In genomic region chr6:117540670-117541069, GRCh38 we compare ENCODE assay signal across 14 cellular contexts. TPM values are rescaled to one million over a fixed set of nuclear protein-coding genes. Genes with fewer than 3 reads are reported as not detected.
DNase-seq lines count a peak whose midpoint lies in the region; ATAC-seq and TF ChIP-seq lines count a peak whose summit lies in the region.
"Had no signal": no experiment of that assay in that cellular context is flagged by ENCODE, and none has a peak within 500 bp of the region (broad histone marks: within the 10 kb centered on the region; RNA-seq: fewer than 3 reads in every experiment).

No MANE protein-coding gene starts in this region.

- POLR2A ChIA-PET in PC-9 (lab: Charles Lee; ENCODE audit: unreplicated experiment): no interaction called here

- H3K36me3 ChIP-seq in PC-9 (ENCODE audit: low read depth) (peaks cover 32% of the 10 kb centered on the region), smooth muscle cell (ENCODE audit: low read depth) (peaks cover 14% of the 10 kb centered on the region), spleen (peaks cover 0 to 21% (median 1%) of the 10 kb centered on the region in 6 donors)
- H3K36me3 ChIP-seq: BLaER1 treated with 17β-estradiol and CSF1 and Interleukin-3, amounts not matched to agents 10 nM and 100 nM had no signal

- H3K4me3 ChIP-seq in PC-9 (no peak overlapping the region), smooth muscle cell (no peak overlapping the region), spleen (no peak overlapping the region)
- H3K4me3 ChIP-seq: BLaER1 treated with 17β-estradiol and CSF1 and Interleukin-3, amounts not matched to agents 10 nM and 100 nM had no signal

- no peak for TF ChIP-seq CTCF in PC-9 (conservative IDR thresholded peaks at IDR 0.05)
- no peak for TF ChIP-seq CTCF in smooth muscle cell (IDR thresholded peaks at IDR 0.05; ENCODE audit: borderline replicate concordance, insufficient read depth, poor library complexity, severe bottlenecking)
- TF ChIP-seq CTCF in spleen (IDR thresholded peaks at IDR 0.05 in 8 of 11, conservative IDR thresholded peaks at IDR 0.05 in 3 of 11): no peak

- H3K4me1 Mint-ChIP-seq in activated T-cell treated with anti-CD3 and anti-CD28 coated beads, Interleukin-2, amount 50 U/mL, for 72 hours (ENCODE audit: low read depth): peaks cover 12% of the 10 kb centered on the region

- H3K9me3 Mint-ChIP-seq in activated T-cell treated with anti-CD3 and anti-CD28 coated beads, Interleukin-2, amount 50 U/mL, for 72 hours: no peaks in the 10 kb centered on the region

- H3K4me2 ChIP-seq in PC-9 (no peak overlapping the region), smooth muscle cell (no peak overlapping the region)
- H3K4me2 ChIP-seq: BLaER1 treated with 17β-estradiol and CSF1 and Interleukin-3, amounts not matched to agents 10 nM and 100 nM had no signal

- CTCF ChIA-PET in PC-9 (lab: Charles Lee): no interaction called here

- no peak overlapping the region for H3K9ac ChIP-seq in smooth muscle cell (ENCODE audit: low read depth)
- H3K9ac ChIP-seq: BLaER1 treated with 17β-estradiol and CSF1 and Interleukin-3, amounts not matched to agents 10 nM and 100 nM had no signal

- no peaks in the 10 kb centered on the region for H4K20me1 ChIP-seq in PC-9 (ENCODE audit: insufficient read depth)
- no peaks in the 10 kb centered on the region for H4K20me1 ChIP-seq in smooth muscle cell (ENCODE audit: low read depth)
- H4K20me1 ChIP-seq: BLaER1 treated with 17β-estradiol and CSF1 and Interleukin-3, amounts not matched to agents 10 nM and 100 nM had no signal

- H3K27me3 Mint-ChIP-seq in activated T-cell treated with anti-CD3 and anti-CD28 coated beads, Interleukin-2, amount 50 U/mL, for 72 hours (ENCODE audit: low read depth): peaks cover 12% of the 10 kb centered on the region

- no peak overlapping the region for H3K4me3 Mint-ChIP-seq in activated T-cell treated with anti-CD3 and anti-CD28 coated beads, Interleukin-2, amount 50 U/mL, for 72 hours

- H3K9me3 ChIP-seq in PC-9 (ENCODE audit: insufficient read depth, low read depth): peaks cover 9% of the 10 kb centered on the region; the same call in 1 of the 2 replicates
- H3K9me3 ChIP-seq in smooth muscle cell (replicated peaks; ENCODE audit: low read depth): no peaks in the 10 kb centered on the region
- no peaks in the 10 kb centered on the region for H3K9me3 ChIP-seq in spleen
- H3K9me3 ChIP-seq: BLaER1 treated with 17β-estradiol and CSF1 and Interleukin-3, amounts not matched to agents 10 nM and 100 nM had no signal

- H3K27ac ChIP-seq in PC-9 (peak overlapping the region; percentile 18; the same call in 1 of the 2 replicates), epithelial cell of prostate (peak overlapping the region; percentile 68), smooth muscle cell (ENCODE audit: low read depth) (peak overlapping the region; percentile 50), spleen (no peak overlapping the region)
- H3K27ac ChIP-seq: 22Rv1; BLaER1 treated with 17β-estradiol and CSF1 and Interleukin-3, amounts not matched to agents 10 nM and 100 nM had no signal

- H3K36me3 Mint-ChIP-seq in activated T-cell treated with anti-CD3 and anti-CD28 coated beads, Interleukin-2, amount 50 U/mL, for 72 hours (ENCODE audit: insufficient read depth in 2 of 2): no peaks in the 10 kb centered on the region

- peak; percentile 31 to 38 for ATAC-seq in activated T-cell treated with anti-CD3 and anti-CD28 coated beads, Interleukin-2, amount 50 U/mL, for 72 hours (replicated peaks in 1 of 2)
- ATAC-seq in Right ventricle myocardium superior (ENCODE audit: poor library complexity) (no peak), GM19395 (IDR thresholded peaks at IDR 0.05; ENCODE audit: unreplicated experiment) (no peak)

- peaks cover 34% of the 10 kb centered on the region for H3F3A ChIP-seq in PC-9 (ENCODE audit: insufficient read depth, low read depth)
- no peaks in the 10 kb centered on the region for H3F3A ChIP-seq in smooth muscle cell (ENCODE audit: low read depth)

- H3K9me2 ChIP-seq in PC-9 (ENCODE audit: insufficient read depth): peaks cover 2% of the 10 kb centered on the region; the same call in 1 of the 2 replicates

- no TSS peak for BruUV-seq in PC-9 (replicated peaks; lab: Mats Ljungman, UMichigan)

- 80% methylated on average over 8 of the region's 8 CpGs for WGBS in smooth muscle cell (ENCODE audit: low lambda C conversion rate)
- WGBS in spleen, 5 donors: 91 to 96% (median 94%) methylated on average over 8 of the region's 8 CpGs

- H3K27ac Mint-ChIP-seq in activated T-cell treated with anti-CD3 and anti-CD28 coated beads, Interleukin-2, amount 50 U/mL, for 72 hours: no peak overlapping the region

- no peaks in the 10 kb centered on the region for H3K27me3 ChIP-seq in PC-9 (ENCODE audit: insufficient read depth, low read depth)
- H3K27me3 ChIP-seq in smooth muscle cell (ENCODE audit: low read depth): no peaks in the 10 kb centered on the region
- H3K27me3 ChIP-seq in spleen (replicated peaks in 1 of 7): no peaks in the 10 kb centered on the region
- H3K27me3 ChIP-seq: BLaER1 treated with 17β-estradiol and CSF1 and Interleukin-3, amounts not matched to agents 10 nM and 100 nM had no signal

- intact Hi-C loops in PC-9 (cut with micrococcal nuclease; ENCODE audit: unreplicated experiment) (no loop called here), Right ventricle myocardium superior (cut with DNase I) (no loop called here), spleen (cut with DNase I; ENCODE audit: low total_unique reads) (no loop called here)

- TF ChIP-seq POLR2A in spleen (IDR thresholded peaks at IDR 0.05): no peak

- H3K4me1 ChIP-seq in PC-9 (replicated peaks; ENCODE audit: insufficient read depth): peaks cover 52% of the 10 kb centered on the region
- no peaks in the 10 kb centered on the region for H3K4me1 ChIP-seq in smooth muscle cell (ENCODE audit: low read depth)
- H3K4me1 ChIP-seq in spleen: no peaks in the 10 kb centered on the region
- H3K4me1 ChIP-seq: BLaER1 treated with 17β-estradiol and CSF1 and Interleukin-3, amounts not matched to agents 10 nM and 100 nM had no signal

- H2AFZ ChIP-seq in PC-9 (no peak overlapping the region), smooth muscle cell (ENCODE audit: low read depth) (no peak overlapping the region)

- H3K79me2 ChIP-seq in PC-9 (ENCODE audit: low read depth): no peaks in the 10 kb centered on the region
- H3K79me2 ChIP-seq in smooth muscle cell (ENCODE audit: low read depth): no peaks in the 10 kb centered on the region

- no peak for DNase-seq in activated T-cell treated with anti-CD3 and anti-CD28 coated beads, Interleukin-2, amount 50 U/mL, for 72 hours
- no peak for DNase-seq in activated T-cell treated with anti-CD3 and anti-CD28 coated beads, Interleukin-2, amount 50 U/mL, for 1 hour
- DNase-seq in PC-9 (peak in 1 of 2 experiments; percentile 72), epithelial cell of prostate (ENCODE audit: low read depth, low spot score) (peak; percentile 85), smooth muscle cell (lab: John Stamatoyannopoulos, UW; ENCODE audit: unreplicated experiment) (no peak), Right ventricle myocardium superior (no peak), spleen (no peak)
- DNase-seq: NCI-H1105 treated with DMSO at 0.1 percent for 48 hours, NCI-H187 treated with DMSO at 0.1 percent for 48 hours, NCI-H510A treated with DMSO at 0.1 percent for 48 hours, RPMI8226 had no signal

RNA-seq across cellular contexts. Expression of gene DCBLD1, which starts 58.2 kb away (rescaled TPM):
- total RNA-seq in activated T-cell treated with anti-CD3 and anti-CD28 coated beads, Interleukin-2, amount 50 U/mL, for 72 hours: 1 to 10 TPM; 2.9 to 3.4 TPM
- total RNA-seq in PC-9 (2021) (5.7 and 6.1 TPM in 2 replicates), smooth muscle cell (82.1 and 86.1 TPM in 2 replicates), Right ventricle myocardium superior (6.7 TPM), spleen (10 to 100 TPM in 2 of 7 donors, 1 to 10 TPM in 5; 7.0 to 16.7 (median 8.4) TPM)
- polyA plus RNA-seq in smooth muscle cell (44.6 and 77.5 TPM in 2 replicates), spleen (1 to 10 TPM; 2.0 to 3.2 (median 2.6) TPM)

Comparison
In these comparisons a context has a peak if more than half of its experiments do, and no peak if none do; other contexts are left out.
1. ATAC-seq: peak in activated T-cell treated with anti-CD3 and anti-CD28 coated beads, Interleukin-2, amount 50 U/mL, for 72 hours (2 of 2); none in Right ventricle myocardium superior (single experiment) and GM19395 (single experiment).
2. H3K27ac ChIP-seq: peak in PC-9 (single experiment), epithelial cell of prostate (single experiment) and smooth muscle cell (single experiment); none in spleen (0 of 8).